ENCODE assay signal across 12 cellular contexts in genomic region chr3:126057547-126057819, GRCh38. TPM values are rescaled to one million over a fixed set of nuclear protein-coding genes. Genes with fewer than 3 reads are reported as not detected.
DNase-seq lines count a peak whose midpoint lies in the region; ATAC-seq, FAIRE-seq and TF ChIP-seq lines count a peak whose summit lies in the region.
"Had no signal": no experiment of that assay in that cellular context is flagged by ENCODE, and none has a peak within 500 bp of the region (broad histone marks: within the 10 kb centered on the region; RNA-seq: fewer than 3 reads in every experiment).

No MANE protein-coding gene starts in this region.

- no peaks in the 10 kb centered on the region for H3K27me3 ChIP-seq in left ventricle myocardium inferior (ENCODE audit: low read depth)
- no peaks in the 10 kb centered on the region for H3K27me3 ChIP-seq in K562 (ENCODE audit: control insufficient read depth in 2 of 2, insufficient read depth in 2 of 2, low read length in 2 of 2)

- ATAC-seq in left cardiac atrium (no peak), K562 (no peak), HG02884 (IDR thresholded peaks at IDR 0.05; ENCODE audit: unreplicated experiment) (no peak)

- no peak for DNase-seq in left ventricle myocardium inferior
- no peak for DNase-seq in left cardiac atrium
- DNase-seq in K562 (ENCODE audit: extremely low read depth in 1 of 4, low spot score in 3 of 4): no peak
- peak; percentile 63 for DNase-seq in posterior vena cava (ENCODE audit: low spot score)
- DNase-seq in LoVo (ENCODE audit: low spot score): no peak
- DNase-seq in NCI-H526 treated with DMSO at 0.1 percent for 48 hours (lab: John Stamatoyannopoulos, UW): no peak
- DNase-seq: NCI-H1417, NCI-H187 treated with DMSO at 0.1 percent for 48 hours, NCI-H69 had no signal

- H3K9ac ChIP-seq in K562 (ENCODE audit: insufficient read depth in 1 of 2, low read depth in 2 of 2, low read length in 2 of 2): peak overlapping the region; percentile 20 to 34; a peak in 1 of 4 replicates

- TF ChIP-seq CTCF in left ventricle myocardium inferior (IDR thresholded peaks at IDR 0.05; ENCODE audit: borderline replicate concordance): no peak
- TF ChIP-seq CTCF in K562 (IDR thresholded peaks at IDR 0.05 in 2 of 3, conservative IDR thresholded peaks at IDR 0.05 in 1 of 3; ENCODE audit: insufficient read depth in 2 of 3, low read depth in 1 of 3, low read length in 3 of 3): no peak

- no peak overlapping the region for H3K4me3 ChIP-seq in left ventricle myocardium inferior
- H3K4me3 ChIP-seq in K562: no peak overlapping the region
- H3K4me3 ChIP-seq: A549 had no signal

- intact Hi-C loops in left ventricle myocardium inferior (cut with micrococcal nuclease) (no loop called here), left cardiac atrium (cut with DNase I) (no loop called here), K562 (cut with micrococcal nuclease) (no loop called here), posterior vena cava (cut with DNase I) (no loop called here)

- WGBS in K562 (ENCODE audit: insufficient coverage, low coverage, missing lambda C conversion rate): 40% methylated on average over 8 of the region's 9 CpGs

- TF ChIP-seq EP300 in K562 (IDR thresholded peaks at IDR 0.05; ENCODE audit: low read length): no peak

- H3K4me1 ChIP-seq in left ventricle myocardium inferior (peaks cover 40% of the 10 kb centered on the region), K562 (replicated peaks in 1 of 2; ENCODE audit: control insufficient read depth in 2 of 2, insufficient read depth in 2 of 2, low read length in 2 of 2) (peaks cover 10% of the 10 kb centered on the region in 2 experiments; a peak in 4 of 5 replicates)

- no peak overlapping the region for H2AFZ ChIP-seq in K562 (ENCODE audit: low read depth, low read length)

- no peaks in the 10 kb centered on the region for H3K9me1 ChIP-seq in K562 (ENCODE audit: control insufficient read depth, insufficient read depth, low read length)

- POLR2A ChIA-PET in K562 (lab: Yijun Ruan, JAX): interaction anchor here (1.1 kb wide), 1 partner anchor 23 kb away, joined by 3 read pairs; no protein-coding TSS in a partner anchor

- H3K4me2 ChIP-seq in K562 (ENCODE audit: insufficient read depth, low read length): no peak overlapping the region
- H3K4me2 ChIP-seq: A549 had no signal

- BruUV-seq in K562 (replicated peaks; lab: Mats Ljungman, UMichigan): no TSS peak

- peak overlapping the region; percentile 83 for H3K27ac ChIP-seq in left ventricle myocardium inferior (replicated peaks)
- H3K27ac ChIP-seq in K562 (ENCODE audit: extremely low read depth, low read depth, low read length): no peak overlapping the region

- H3K9me3 ChIP-seq in left ventricle myocardium inferior (replicated peaks) (no peaks in the 10 kb centered on the region), K562 (replicated peaks; ENCODE audit: control insufficient read depth, insufficient read depth, low read depth, low read length) (no peaks in the 10 kb centered on the region)
- H3K9me3 ChIP-seq: A549 had no signal

- CTCF ChIA-PET in K562 (lab: Yijun Ruan, JAX; ENCODE audit: low intra/inter-chr PET ratio): no interaction called here

- no peak for FAIRE-seq in K562 (lab: Jason Lieb, UNC)
- FAIRE-seq: A549, H54 had no signal

- H3K36me3 ChIP-seq in left ventricle myocardium inferior: peaks cover 4% of the 10 kb centered on the region
- H3K36me3 ChIP-seq in K562 (ENCODE audit: control insufficient read depth, insufficient read depth, low read length): no peaks in the 10 kb centered on the region

- H3K79me2 ChIP-seq in K562 (ENCODE audit: control insufficient read depth, insufficient read depth, low read length): no peaks in the 10 kb centered on the region

- no peaks in the 10 kb centered on the region for H4K20me1 ChIP-seq in K562 (replicated peaks; ENCODE audit: control insufficient read depth, insufficient read depth, low read length)

- in situ Hi-C loops in K562 (cut with MboI): no loop called here

- no peak for TF ChIP-seq POLR2A in K562 (conservative IDR thresholded peaks at IDR 0.05)

- no peak for TF ChIP-seq RAD21 in K562 (CRISPR knock-in tag; conservative IDR thresholded peaks at IDR 0.05 in 1 of 2, IDR thresholded peaks at IDR 0.05 in 1 of 2)

TF ChIP-seq in K562, 482 proteins besides CTCF, POLR2A, EP300 and RAD21:
- TF ChIP-seq ZNF140 (CRISPR knock-in tag; IDR thresholded peaks at IDR 0.05) (no peak), PHF8 (IDR thresholded peaks at IDR 0.05; ENCODE audit: borderline replicate concordance, low read length) (peak; percentile 20; the same call in 1 of the 2 replicates)
TF ChIP-seq in K562: peak in this region for 1.

RNA-seq across cellular contexts. Expression of gene SLC41A3, which starts 26.4 kb away (rescaled TPM):
- total RNA-seq in left ventricle myocardium inferior (30.2 TPM), left cardiac atrium (10 to 100 TPM; 31.1 to 34.0 TPM), K562 (2014; rRNA removed) (11.2 and 22.0 TPM in 2 replicates), K562 (2014; rRNA removed; fragmentation: Illumina TruSeq; extraction: Trizol) (7.1 and 7.7 TPM in 2 replicates), K562 (2015; rRNA removed; fragmentation: Illumina TruSeq; extraction: Trizol) (9.4 and 9.6 TPM in 2 replicates), K562 (2021) (18.1 and 18.9 TPM in 2 replicates), posterior vena cava (10 to 100 TPM; 44.7 to 49.0 TPM)
- total RNA-seq in K562 (2011; cell fraction: chromatin; rRNA removed; ENCODE audit: low replicate concordance): 17.4 and 40.3 TPM in 2 replicates
- 46.7 and 46.8 TPM in 2 replicates for total RNA-seq in K562 (2011; cell fraction: nucleolus; rRNA removed)
- total RNA-seq in K562 (2011; cell fraction: nucleoplasm; rRNA removed): 33.0 and 34.9 TPM in 2 replicates
- polyA plus RNA-seq in K562 (2011; rRNA removed) (20.7 and 22.3 TPM in 2 replicates), K562 (2014; fragmentation: Illumina TruSeq; extraction: Trizol) (15.4 and 19.1 TPM in 2 replicates), K562 (2014; fragmentation: Nextera tagmentation; extraction: Ambion mirVana) (1 to 10 TPM; 4.1 to 4.2 TPM), K562 (2014; rRNA removed) (17.2 and 24.6 TPM in 2 replicates)
- 27.1 and 37.6 TPM in 2 replicates for polyA plus RNA-seq in K562 (2011; cell fraction: cytosol; rRNA removed)
- polyA plus RNA-seq in K562 (2011; cell fraction: nucleus; rRNA removed): 43.8 and 91.5 TPM in 2 replicates
- polyA plus RNA-seq in K562 (2012): 15.2 and 43.6 TPM in 2 replicates
- polyA minus RNA-seq in K562 (2011; rRNA and poly(A)+ RNA removed): 11.5 and 14.0 TPM in 2 replicates
- polyA minus RNA-seq in K562 (2011; cell fraction: cytosol; rRNA and poly(A)+ RNA removed): 13.6 and 16.8 TPM in 2 replicates
- 9.8 and 14.7 TPM in 2 replicates for polyA minus RNA-seq in K562 (2011; cell fraction: nucleus; rRNA and poly(A)+ RNA removed)
